Comparison of ENCODE assay signal across 8 cellular contexts in the genomic region with DNA sequence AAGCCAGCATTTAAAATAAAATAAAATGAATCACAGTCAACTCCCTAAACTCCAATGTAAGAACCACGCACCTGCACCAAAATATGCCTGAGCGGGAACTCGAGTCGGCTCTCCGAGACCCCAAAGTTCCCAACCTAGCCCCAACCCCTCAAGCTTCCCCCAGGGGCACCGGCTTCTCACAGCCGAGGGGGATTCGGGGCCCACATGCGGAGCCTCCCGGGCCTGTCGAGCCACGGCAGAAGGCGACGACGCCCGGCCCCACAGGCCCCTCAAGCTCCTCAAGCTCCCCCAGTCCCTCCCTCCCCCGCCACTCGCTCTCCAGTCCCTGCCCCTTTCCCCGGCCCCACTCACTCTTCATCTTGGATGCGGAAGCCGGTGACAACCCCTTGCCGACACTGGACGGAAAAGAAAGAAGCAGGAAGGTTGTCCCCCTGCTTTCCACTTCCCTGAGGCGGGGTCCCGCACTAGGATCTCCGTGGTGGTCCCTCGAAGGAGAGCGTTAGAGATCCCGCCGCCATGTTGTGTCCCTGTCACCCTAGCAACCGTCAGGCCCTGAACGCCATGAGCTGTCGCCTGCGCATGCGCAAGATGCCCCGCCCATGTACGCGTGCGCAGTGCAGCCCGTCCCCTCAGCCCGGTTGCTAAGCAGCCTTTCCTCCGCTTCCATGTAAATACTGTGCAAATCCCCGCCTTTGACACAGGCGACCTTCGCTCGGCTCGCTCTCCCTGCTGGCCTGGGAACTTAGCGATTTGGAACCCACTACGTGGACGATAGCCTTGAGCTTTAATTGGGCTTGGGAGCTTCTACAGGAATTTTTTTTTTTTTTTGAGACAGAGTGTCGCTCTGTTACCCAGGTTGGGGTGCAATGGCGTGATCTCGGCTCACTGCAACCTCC. TPM values are rescaled to one million over a fixed set of nuclear protein-coding genes. Genes with fewer than 3 reads are reported as not detected.
A peak's percentile ranks its signal among the peaks of the same experiment; 100 is the strongest.
DNase-seq lines count a peak whose midpoint lies in the region; ATAC-seq and TF ChIP-seq lines count a peak whose summit lies in the region.

A gene with protein sequence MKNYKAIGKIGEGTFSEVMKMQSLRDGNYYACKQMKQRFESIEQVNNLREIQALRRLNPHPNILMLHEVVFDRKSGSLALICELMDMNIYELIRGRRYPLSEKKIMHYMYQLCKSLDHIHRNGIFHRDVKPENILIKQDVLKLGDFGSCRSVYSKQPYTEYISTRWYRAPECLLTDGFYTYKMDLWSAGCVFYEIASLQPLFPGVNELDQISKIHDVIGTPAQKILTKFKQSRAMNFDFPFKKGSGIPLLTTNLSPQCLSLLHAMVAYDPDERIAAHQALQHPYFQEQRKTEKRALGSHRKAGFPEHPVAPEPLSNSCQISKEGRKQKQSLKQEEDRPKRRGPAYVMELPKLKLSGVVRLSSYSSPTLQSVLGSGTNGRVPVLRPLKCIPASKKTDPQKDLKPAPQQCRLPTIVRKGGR (minus strand): TSS at position 554 of the 896 bp plus-strand sequence. CDS start 196 bp downstream, at position 358.

- POLR2A ChIA-PET in activated CD4-positive, alpha-beta memory T cell treated with anti-CD3 and anti-CD28 coated beads for 36 hours (lab: Charles Lee), result interaction anchor here (0.6 to 1.5 kb wide), 6 partner anchors 9 to 216 kb away, joined by 3 to 11 read pairs (median 4); no protein-coding TSS in a partner anchor

- H3K4me1 ChIP-seq in liver (ENCODE audit: control insufficient read depth in 4 of 4, insufficient read depth in 4 of 4, low read length in 3 of 4), result peaks cover 0 to 6% (median 4%) of the 10 kb centered on the region in 4 donors

- DNase-seq in CD14-positive monocyte (ENCODE audit: low spot score), result peak; percentile 93
- DNase-seq in NCI-H82 (lab: John Stamatoyannopoulos, UW), result peak; percentile 97
- DNase-seq in activated CD4-positive, alpha-beta memory T cell treated with anti-CD3 and anti-CD28 coated beads for 36 hours, result peak; percentile 98
- peak; percentile 96 to 97 for DNase-seq in dermis microvascular lymphatic vessel endothelial cell (ENCODE audit: low read depth in 2 of 2)
- peak; percentile 94 for DNase-seq in stimulated activated CD4-positive, alpha-beta T cell treated with anti-CD3 and anti-CD28 coated beads, Interleukin-4, amount 100 ng/mL, for 1 hour

- peak in 1 of 2 donors; percentile 28 for TF ChIP-seq RAD21 in liver (IDR thresholded peaks at IDR 0.05)

- peak within 1 kb of the TSS; percentile 93 to 97 for H3K4me3 Mint-ChIP-seq in CD14-positive monocyte
- H3K4me3 Mint-ChIP-seq in activated CD4-positive, alpha-beta memory T cell treated with anti-CD3 and anti-CD28 coated beads for 36 hours, result peak within 1 kb of the TSS; percentile 95

- no peaks in the 10 kb centered on the region for H3K36me3 Mint-ChIP-seq in CD14-positive monocyte
- peaks cover 2% of the 10 kb centered on the region for H3K36me3 Mint-ChIP-seq in activated CD4-positive, alpha-beta memory T cell treated with anti-CD3 and anti-CD28 coated beads for 36 hours

- H3K27ac Mint-ChIP-seq in CD14-positive monocyte, result peak within 1 kb of the TSS; percentile 82 to 95 (median 92)
- H3K27ac Mint-ChIP-seq in activated CD4-positive, alpha-beta memory T cell treated with anti-CD3 and anti-CD28 coated beads for 36 hours, result peak within 1 kb of the TSS; percentile 91

- H3K27me3 Mint-ChIP-seq in CD14-positive monocyte (ENCODE audit: low read depth in 3 of 3), result peaks cover 1 to 4% (median 3%) of the 10 kb centered on the region in 3 donors
- H3K27me3 Mint-ChIP-seq in activated CD4-positive, alpha-beta memory T cell treated with anti-CD3 and anti-CD28 coated beads for 36 hours, result no peaks in the 10 kb centered on the region

- no peaks in the 10 kb centered on the region for H3K9me3 Mint-ChIP-seq in CD14-positive monocyte
- no peaks in the 10 kb centered on the region for H3K9me3 Mint-ChIP-seq in activated CD4-positive, alpha-beta memory T cell treated with anti-CD3 and anti-CD28 coated beads for 36 hours

- H3K27ac ChIP-seq in liver (ENCODE audit: low read depth in 1 of 2, low read length in 2 of 2), result peak within 1 kb of the TSS; percentile 47 to 69

- H3K36me3 ChIP-seq in liver (ENCODE audit: control insufficient read depth in 4 of 4, insufficient read depth in 3 of 4, low read depth in 1 of 4, low read length in 3 of 4), result no peaks in the 10 kb centered on the region

- H3K27me3 ChIP-seq in liver (ENCODE audit: control insufficient read depth in 4 of 4, insufficient read depth in 4 of 4, low read length in 3 of 4), result no peaks in the 10 kb centered on the region

- WGBS in liver, result under 1% methylated on average over 53 of the region's 53 CpGs

- peak within 1 kb of the TSS; percentile 53 to 58 for H3K9ac ChIP-seq in liver (ENCODE audit: low read depth in 1 of 2, low read length in 2 of 2)

- ATAC-seq in GM19455 (IDR thresholded peaks at IDR 0.05; ENCODE audit: unreplicated experiment) (peak; percentile 90), HG03575 (IDR thresholded peaks at IDR 0.05; ENCODE audit: extremely low read depth, insufficient number of reproducible peaks, low FRiP score, unreplicated experiment) (peak; percentile 54)

- peaks cover 6% of the 10 kb centered on the region for H3K4me1 Mint-ChIP-seq in CD14-positive monocyte
- H3K4me1 Mint-ChIP-seq in activated CD4-positive, alpha-beta memory T cell treated with anti-CD3 and anti-CD28 coated beads for 36 hours (ENCODE audit: low read depth), result peaks cover 9% of the 10 kb centered on the region

- intact Hi-C loops in CD14-positive monocyte (cut with micrococcal nuclease), result no loop called here
- intact Hi-C loops in activated CD4-positive, alpha-beta memory T cell treated with anti-CD3 and anti-CD28 coated beads for 36 hours (cut with micrococcal nuclease), result loop anchor here (1.0 to 2.0 kb wide), 2 partner anchors 11 to 70 kb away; no protein-coding TSS in a partner anchor

- peak within 1 kb of the TSS; percentile 70 to 100 (median 100) for H3K4me3 ChIP-seq in liver (ENCODE audit: low read depth in 1 of 3, low read length in 3 of 3)

- CTCF ChIA-PET in activated CD4-positive, alpha-beta memory T cell treated with anti-CD3 and anti-CD28 coated beads for 36 hours (lab: Charles Lee), result interaction anchor here (1.2 to 4.1 kb wide), 3 partner anchors 11 to 68 kb away, joined by 3 to 58 read pairs (median 5); no protein-coding TSS in a partner anchor

- TF ChIP-seq CTCF in CD14-positive monocyte (IDR thresholded peaks at IDR 0.05) (no peak), liver (IDR thresholded peaks at IDR 0.05; ENCODE audit: low read depth, low read length, missing input control) (no peak)

- no peaks in the 10 kb centered on the region for H3K9me3 ChIP-seq in liver (ENCODE audit: control insufficient read depth in 4 of 4, low read length in 3 of 4)

TF ChIP-seq in liver, 16 proteins besides CTCF, POLR2A, EP300 and RAD21 (continues in another document):
- TF ChIP-seq, protein P1, sequence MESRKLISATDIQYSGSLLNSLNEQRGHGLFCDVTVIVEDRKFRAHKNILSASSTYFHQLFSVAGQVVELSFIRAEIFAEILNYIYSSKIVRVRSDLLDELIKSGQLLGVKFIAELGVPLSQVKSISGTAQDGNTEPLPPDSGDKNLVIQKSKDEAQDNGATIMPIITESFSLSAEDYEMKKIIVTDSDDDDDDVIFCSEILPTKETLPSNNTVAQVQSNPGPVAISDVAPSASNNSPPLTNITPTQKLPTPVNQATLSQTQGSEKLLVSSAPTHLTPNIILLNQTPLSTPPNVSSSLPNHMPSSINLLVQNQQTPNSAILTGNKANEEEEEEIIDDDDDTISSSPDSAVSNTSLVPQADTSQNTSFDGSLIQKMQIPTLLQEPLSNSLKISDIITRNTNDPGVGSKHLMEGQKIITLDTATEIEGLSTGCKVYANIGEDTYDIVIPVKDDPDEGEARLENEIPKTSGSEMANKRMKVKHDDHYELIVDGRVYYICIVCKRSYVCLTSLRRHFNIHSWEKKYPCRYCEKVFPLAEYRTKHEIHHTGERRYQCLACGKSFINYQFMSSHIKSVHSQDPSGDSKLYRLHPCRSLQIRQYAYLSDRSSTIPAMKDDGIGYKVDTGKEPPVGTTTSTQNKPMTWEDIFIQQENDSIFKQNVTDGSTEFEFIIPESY (IDR thresholded peaks at IDR 0.05), result no peak
- TF ChIP-seq HNF4G (IDR thresholded peaks at IDR 0.05) (peak; percentile 21), JUND (IDR thresholded peaks at IDR 0.05) (no peak), FOXA2 (IDR thresholded peaks at IDR 0.05) (peak; percentile 49), FOXA1 (IDR thresholded peaks at IDR 0.05) (peak; percentile 58), SP1 (IDR thresholded peaks at IDR 0.05) (peak; percentile 90), RXRA (IDR thresholded peaks at IDR 0.05) (peak; percentile 37 to 43), HNF4A (conservative IDR thresholded peaks at IDR 0.05) (peak; percentile 76 to 82), YY1 (IDR thresholded peaks at IDR 0.05) (peak; percentile 97), NR2F2 (IDR thresholded peaks at IDR 0.05) (peak; percentile 73), GABPA (IDR thresholded peaks at IDR 0.05 in 1 of 2, conservative IDR thresholded peaks at IDR 0.05 in 1 of 2) (no peak)
- TF ChIP-seq, protein P2, sequence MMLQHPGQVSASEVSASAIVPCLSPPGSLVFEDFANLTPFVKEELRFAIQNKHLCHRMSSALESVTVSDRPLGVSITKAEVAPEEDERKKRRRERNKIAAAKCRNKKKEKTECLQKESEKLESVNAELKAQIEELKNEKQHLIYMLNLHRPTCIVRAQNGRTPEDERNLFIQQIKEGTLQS (IDR thresholded peaks at IDR 0.05), result no peak
- TF ChIP-seq, protein P3, sequence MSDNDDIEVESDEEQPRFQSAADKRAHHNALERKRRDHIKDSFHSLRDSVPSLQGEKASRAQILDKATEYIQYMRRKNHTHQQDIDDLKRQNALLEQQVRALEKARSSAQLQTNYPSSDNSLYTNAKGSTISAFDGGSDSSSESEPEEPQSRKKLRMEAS (IDR thresholded peaks at IDR 0.05), result no peak

RNA-seq across cellular contexts. Expression of the gene that starts here (rescaled TPM):
- polyA plus RNA-seq in CD14-positive monocyte, result 1 to 10 TPM in 1 of 2 donors, under 1 TPM in 1; 0.67 to 1.8 TPM
- 1 to 10 TPM; 2.7 TPM for total RNA-seq in activated CD4-positive, alpha-beta memory T cell treated with anti-CD3 and anti-CD28 coated beads for 36 hours
- 1.2 and 1.3 TPM in 2 replicates for total RNA-seq in dermis microvascular lymphatic vessel endothelial cell
- total RNA-seq in liver, result 1 to 10 TPM; 2.4 to 6.4 TPM
- polyA plus RNA-seq in liver, result 1 to 10 TPM; 2.8 to 2.9 TPM

Comparison
In these comparisons a context has a peak if more than half of its experiments do, and no peak if none do; other contexts are left out.
1. Peak in every context shown above with its lines: DNase-seq, ATAC-seq, H3K4me3 ChIP-seq and H3K27ac ChIP-seq.